Comparison of ENCODE assay signal across 8 cellular contexts in the genomic region with DNA sequence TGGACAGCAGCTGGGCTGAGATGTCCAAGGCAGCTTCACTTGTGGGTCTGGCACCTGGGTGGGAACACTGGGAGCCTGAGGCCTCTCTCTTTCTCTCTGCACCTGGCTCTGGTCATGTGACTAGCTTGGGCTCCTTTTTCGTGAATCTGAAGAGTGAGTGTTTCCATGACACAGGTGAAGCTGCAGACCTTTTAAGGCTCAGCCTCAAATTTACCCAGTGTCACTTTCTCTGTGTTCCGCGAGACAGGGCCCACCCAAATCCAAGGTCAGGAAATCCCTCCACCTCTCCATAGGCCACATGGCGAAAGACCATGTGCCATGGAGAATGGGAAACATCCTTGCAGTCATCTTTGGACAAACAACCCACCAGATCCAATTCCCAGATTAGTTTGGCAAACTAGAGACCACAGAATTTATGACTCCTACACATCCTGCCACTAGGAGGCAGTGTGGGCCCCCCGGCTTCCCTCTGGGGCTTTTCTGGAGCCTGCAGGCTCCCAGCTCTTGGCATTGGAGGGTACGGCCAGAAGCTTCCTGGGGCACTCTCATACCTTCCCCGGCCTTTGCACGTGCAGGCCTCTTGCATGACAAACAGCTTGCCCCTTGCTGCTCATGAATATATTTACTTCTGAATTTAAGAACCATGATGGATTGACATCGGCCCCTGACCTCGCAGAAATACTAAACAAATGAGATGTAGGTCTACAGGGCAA.
A peak's percentile ranks its signal among the peaks of the same experiment; 100 is the strongest.
DNase-seq lines count a peak whose midpoint lies in the region; ATAC-seq and TF ChIP-seq lines count a peak whose summit lies in the region.

No MANE protein-coding gene starts in this region.

- peak; percentile 69 to 76 for TF ChIP-seq RAD21 in liver (IDR thresholded peaks at IDR 0.05)

- no peaks in the 10 kb centered on the region for H3K4me1 Mint-ChIP-seq in activated T-cell treated with anti-CD3 and anti-CD28 coated beads, Interleukin-2, amount 50 U/mL, for 4 hours (ENCODE audit: low read depth)

- H3K9me3 ChIP-seq in liver (ENCODE audit: control insufficient read depth in 4 of 4, low read length in 3 of 4) (no peaks in the 10 kb centered on the region), tibial nerve (no peaks in the 10 kb centered on the region)

- no peak for TF ChIP-seq POLR2A in tibial nerve (IDR thresholded peaks at IDR 0.05)

- H3K27me3 Mint-ChIP-seq in activated T-cell treated with anti-CD3 and anti-CD28 coated beads, Interleukin-2, amount 50 U/mL, for 4 hours (ENCODE audit: low read depth) = no peaks in the 10 kb centered on the region

- DNase-seq in activated T-cell treated with anti-CD3 and anti-CD28 coated beads for 1 hour (ENCODE audit: low read depth) (peak; percentile 7), NCI-H2107 treated with DMSO at 0.1 percent for 48 hours (lab: John Stamatoyannopoulos, UW; ENCODE audit: unreplicated experiment) (peak; percentile 71), astrocyte of the hippocampus (ENCODE audit: low read depth, low spot score) (peak; percentile 50), tibial nerve (ENCODE audit: low spot score in 2 of 2) (no peak), NOMO-1 (lab: John Stamatoyannopoulos, UW; ENCODE audit: unreplicated experiment in 2 of 2) (no peak)
- DNase-seq in activated T-cell treated with anti-CD3 and anti-CD28 coated beads, Interleukin-2, amount 50 U/mL, for 4 hours = no peak

- no peak overlapping the region for H3K4me3 ChIP-seq in liver (ENCODE audit: low read depth in 1 of 3, low read length in 3 of 3)
- H3K4me3 ChIP-seq in tibial nerve = no peak overlapping the region

- H3K36me3 ChIP-seq in liver (ENCODE audit: control insufficient read depth in 4 of 4, insufficient read depth in 3 of 4, low read depth in 1 of 4, low read length in 3 of 4) = no peaks in the 10 kb centered on the region
- H3K36me3 ChIP-seq in tibial nerve = no peaks in the 10 kb centered on the region

- no peak for TF ChIP-seq EP300 in tibial nerve (IDR thresholded peaks at IDR 0.05)

- H3K9me3 Mint-ChIP-seq in activated T-cell treated with anti-CD3 and anti-CD28 coated beads, Interleukin-2, amount 50 U/mL, for 4 hours = no peaks in the 10 kb centered on the region

- H3K36me3 Mint-ChIP-seq in activated T-cell treated with anti-CD3 and anti-CD28 coated beads, Interleukin-2, amount 50 U/mL, for 4 hours (ENCODE audit: insufficient read depth) = no peaks in the 10 kb centered on the region

- H3K9ac ChIP-seq in liver (ENCODE audit: low read depth in 1 of 2, low read length in 2 of 2) = no peak overlapping the region

- WGBS in liver = 58% methylated on average over 10 of the region's 10 CpGs
- WGBS in tibial nerve, 2 donors = 65 to 75% methylated on average over 10 of the region's 10 CpGs

- H3K27me3 ChIP-seq in liver (ENCODE audit: control insufficient read depth in 4 of 4, insufficient read depth in 4 of 4, low read length in 3 of 4) (no peaks in the 10 kb centered on the region), tibial nerve (no peaks in the 10 kb centered on the region)

- H3K4me1 ChIP-seq in liver (ENCODE audit: control insufficient read depth in 4 of 4, insufficient read depth in 4 of 4, low read length in 3 of 4) = no peaks in the 10 kb centered on the region
- no peaks in the 10 kb centered on the region for H3K4me1 ChIP-seq in tibial nerve

- peak; percentile 44 for TF ChIP-seq CTCF in liver (IDR thresholded peaks at IDR 0.05; ENCODE audit: low read depth, low read length, missing input control)
- peak; percentile 17 to 48 (median 37) for TF ChIP-seq CTCF in tibial nerve (IDR thresholded peaks at IDR 0.05)

- no peak overlapping the region for H3K4me3 Mint-ChIP-seq in activated T-cell treated with anti-CD3 and anti-CD28 coated beads, Interleukin-2, amount 50 U/mL, for 4 hours

- ATAC-seq in activated T-cell treated with anti-CD3 and anti-CD28 coated beads, Interleukin-2, amount 50 U/mL, for 4 hours = no peak
- ATAC-seq in GM21786 (IDR thresholded peaks at IDR 0.05; ENCODE audit: unreplicated experiment) = no peak

- H3K27ac ChIP-seq in liver (ENCODE audit: low read depth in 1 of 2, low read length in 2 of 2) = no peak overlapping the region
- no peak overlapping the region for H3K27ac ChIP-seq in tibial nerve

TF ChIP-seq in liver, 16 proteins besides CTCF, POLR2A, EP300 and RAD21:
- TF ChIP-seq FOXA1 (IDR thresholded peaks at IDR 0.05) (no peak), FOXA2 (IDR thresholded peaks at IDR 0.05) (no peak)
- TF ChIP-seq, protein P1, sequence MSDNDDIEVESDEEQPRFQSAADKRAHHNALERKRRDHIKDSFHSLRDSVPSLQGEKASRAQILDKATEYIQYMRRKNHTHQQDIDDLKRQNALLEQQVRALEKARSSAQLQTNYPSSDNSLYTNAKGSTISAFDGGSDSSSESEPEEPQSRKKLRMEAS (IDR thresholded peaks at IDR 0.05) = no peak
TF ChIP-seq in liver: peak in this region for 0.

Comparison
In these comparisons a context has a peak if more than half of its experiments do, and no peak if none do; other contexts are left out.
1. DNase-seq: peak in activated T-cell treated with anti-CD3 and anti-CD28 coated beads for 1 hour (single experiment), NCI-H2107 treated with DMSO at 0.1 percent for 48 hours (single experiment) and astrocyte of the hippocampus (single experiment); none in activated T-cell treated with anti-CD3 and anti-CD28 coated beads, Interleukin-2, amount 50 U/mL, for 4 hours (single experiment), tibial nerve (0 of 2) and NOMO-1 (0 of 2).